Comparison of ENCODE assay signal across 8 cellular contexts in genomic region chr2:74833418-74834233, GRCh38. TPM values are rescaled to one million over a fixed set of nuclear protein-coding genes. Genes with fewer than 3 reads are reported as not detected.
DNase-seq lines count a peak whose midpoint lies in the region; ATAC-seq and TF ChIP-seq lines count a peak whose summit lies in the region.

Gene HK2, plus strand, starts transcription at chr2:74834127. Its CDS starts 454 bp downstream, at chr2:74834581.

- peaks cover 32% of the 10 kb centered on the region for H3K36me3 Mint-ChIP-seq in activated T-helper 2 cell treated with anti-CD3 and anti-CD28 coated beads, Interferon-gamma antibody, Interleukin-2, Interleukin-4, amounts not matched to agents 10 μg/mL and 5 μg/mL and 100 μg/mL, durations not matched to agents 14 hours and 24 hours and 36 hours (ENCODE audit: low read depth)
- no peaks in the 10 kb centered on the region for H3K36me3 Mint-ChIP-seq in neural crest cell (ENCODE audit: low read depth)

- ATAC-seq in GM21447 (IDR thresholded peaks at IDR 0.05; ENCODE audit: unreplicated experiment), result peak; percentile 67

- peak; percentile 56 for TF ChIP-seq POLR2A in Raji (IDR thresholded peaks at IDR 0.05; ENCODE audit: insufficient read depth, low read depth, low read length)

- peaks cover 45% of the 10 kb centered on the region for H3K4me1 Mint-ChIP-seq in activated T-helper 2 cell treated with anti-CD3 and anti-CD28 coated beads, Interferon-gamma antibody, Interleukin-2, Interleukin-4, amounts not matched to agents 10 μg/mL and 5 μg/mL and 100 μg/mL, durations not matched to agents 14 hours and 24 hours and 36 hours (ENCODE audit: low read depth)
- H3K4me1 Mint-ChIP-seq in neural crest cell, result peaks cover 29% of the 10 kb centered on the region

- DNase-seq in DMS153 treated with DMSO at 0.1 percent for 48 hours (lab: John Stamatoyannopoulos, UW; ENCODE audit: unreplicated experiment), result peak; percentile 7
- DNase-seq in HuH-7 (ENCODE audit: low spot score), result peak; percentile 92
- DNase-seq in activated T-helper 2 cell treated with anti-CD3 and anti-CD28 coated beads, Interferon-gamma antibody, Interleukin-2, Interleukin-4, amounts not matched to agents 10 μg/mL and 5 μg/mL and 100 μg/mL, durations not matched to agents 14 hours and 24 hours and 36 hours (ENCODE audit: low spot score), result peak; percentile 81
- peak; percentile 68 for DNase-seq in fibroblast of the conjunctiva (ENCODE audit: low read depth)
- peak; percentile 72 for DNase-seq in neural crest cell (ENCODE audit: low read depth, low spot score)
- peak; percentile 85 for DNase-seq in stromal cell of bone marrow (ENCODE audit: low read depth)

- intact Hi-C loops in activated T-helper 2 cell treated with anti-CD3 and anti-CD28 coated beads, Interferon-gamma antibody, Interleukin-2, Interleukin-4, amounts not matched to agents 10 μg/mL and 5 μg/mL and 100 μg/mL, durations not matched to agents 14 hours and 24 hours and 36 hours (cut with micrococcal nuclease), result loop anchor here (1.0 to 10.0 kb wide), 6 partner anchors 15 to 1761 kb away; partner anchors contain the start of genes INO80B, LBX2, SEMA4F and SFXN5

- H3K4me3 Mint-ChIP-seq in activated T-helper 2 cell treated with anti-CD3 and anti-CD28 coated beads, Interferon-gamma antibody, Interleukin-2, Interleukin-4, amounts not matched to agents 10 μg/mL and 5 μg/mL and 100 μg/mL, durations not matched to agents 14 hours and 24 hours and 36 hours (ENCODE audit: low read depth), result peak within 1 kb of the TSS; percentile 95
- H3K4me3 Mint-ChIP-seq in neural crest cell, result peak within 1 kb of the TSS; percentile 97

- no peaks in the 10 kb centered on the region for H3K27me3 Mint-ChIP-seq in activated T-helper 2 cell treated with anti-CD3 and anti-CD28 coated beads, Interferon-gamma antibody, Interleukin-2, Interleukin-4, amounts not matched to agents 10 μg/mL and 5 μg/mL and 100 μg/mL, durations not matched to agents 14 hours and 24 hours and 36 hours (ENCODE audit: low read depth)
- H3K27me3 Mint-ChIP-seq in neural crest cell (ENCODE audit: low read depth), result peaks cover 5% of the 10 kb centered on the region

- peak within 1 kb of the TSS; percentile 93 for H3K27ac Mint-ChIP-seq in activated T-helper 2 cell treated with anti-CD3 and anti-CD28 coated beads, Interferon-gamma antibody, Interleukin-2, Interleukin-4, amounts not matched to agents 10 μg/mL and 5 μg/mL and 100 μg/mL, durations not matched to agents 14 hours and 24 hours and 36 hours
- H3K27ac Mint-ChIP-seq in neural crest cell (ENCODE audit: unreplicated experiment), result peak within 1 kb of the TSS; percentile 97

- TF ChIP-seq CTCF in neural crest cell (conservative IDR thresholded peaks at IDR 0.05), result no peak

- H3K9me3 Mint-ChIP-seq in activated T-helper 2 cell treated with anti-CD3 and anti-CD28 coated beads, Interferon-gamma antibody, Interleukin-2, Interleukin-4, amounts not matched to agents 10 μg/mL and 5 μg/mL and 100 μg/mL, durations not matched to agents 14 hours and 24 hours and 36 hours, result no peaks in the 10 kb centered on the region
- H3K9me3 Mint-ChIP-seq in neural crest cell, result no peaks in the 10 kb centered on the region

RNA-seq across cellular contexts. Expression of gene HK2, which starts in this region (rescaled TPM):
- total RNA-seq in activated T-helper 2 cell treated with anti-CD3 and anti-CD28 coated beads, Interferon-gamma antibody, Interleukin-2, Interleukin-4, amounts not matched to agents 10 μg/mL and 5 μg/mL and 100 μg/mL, durations not matched to agents 14 hours and 24 hours and 36 hours, result 102 TPM in 2 replicates
- total RNA-seq in neural crest cell, result 40.1 and 43.3 TPM in 2 replicates

Comparison
In these comparisons a context has a peak if more than half of its experiments do, and no peak if none do; other contexts are left out.
1. Peak in every context shown above with its lines: DNase-seq and ATAC-seq.
2. DNase-seq: peak in every context shown above with its lines; median percentile 92 in HuH-7; 85 in stromal cell of bone marrow; 81 in activated T-helper 2 cell treated with anti-CD3 and anti-CD28 coated beads, Interferon-gamma antibody, Interleukin-2, Interleukin-4, amounts not matched to agents 10 μg/mL and 5 μg/mL and 100 μg/mL, durations not matched to agents 14 hours and 24 hours and 36 hours; 72 in neural crest cell; 68 in fibroblast of the conjunctiva; 7 in DMS153 treated with DMSO at 0.1 percent for 48 hours.